In genomic region chr5:115440782-115441451, GRCh38 we compare ENCODE assay signal across 24 cellular contexts.
DNase-seq lines count a peak whose midpoint lies in the region; ATAC-seq, FAIRE-seq and TF ChIP-seq lines count a peak whose summit lies in the region.
"Had no signal": no experiment of that assay in that cellular context is flagged by ENCODE, and none has a peak within 500 bp of the region (broad histone marks: within the 10 kb centered on the region; RNA-seq: fewer than 3 reads in every experiment).

No MANE protein-coding gene starts in this region.

- H3K9me3 ChIP-seq in PC-3 (ENCODE audit: low read length) = no peaks in the 10 kb centered on the region
- no peaks in the 10 kb centered on the region for H3K9me3 ChIP-seq in A673 (ENCODE audit: low read depth, low read length, poor library complexity, severe bottlenecking)
- H3K9me3 ChIP-seq: A549 had no signal

- H3K4me2 ChIP-seq in PC-3 (ENCODE audit: low read length) = no peak overlapping the region
- H3K4me2 ChIP-seq: A549, KMS-11 had no signal

- intact Hi-C loops in PC-3 (cut with micrococcal nuclease) (no loop called here), A673 (cut with micrococcal nuclease; ENCODE audit: unreplicated experiment) (no loop called here), left colon (cut with DNase I, micrococcal nuclease) (no loop called here)

- H3K27ac Mint-ChIP-seq in stimulated activated effector memory CD8-positive, alpha-beta T cell treated with anti-CD3 and anti-CD28 coated beads, Interleukin-12 subunit alpha, Interleukin-12 subunit beta, amount 100 ng/mL, for 72 hours = no peak overlapping the region
- H3K27ac Mint-ChIP-seq: CD4-positive, alpha-beta memory T cell; T-cell; T-helper 2 cell treated with Interferon-gamma antibody and Interleukin-4, amounts not matched to agents 5 μg/mL and 100 μg/mL, for 36 hours had no signal

- no peak overlapping the region for H3K9ac ChIP-seq in PC-3 (ENCODE audit: low read length)
- H3K9ac ChIP-seq: KMS-11 had no signal

- H3K36me3 Mint-ChIP-seq in stimulated activated effector memory CD8-positive, alpha-beta T cell treated with anti-CD3 and anti-CD28 coated beads, Interleukin-12 subunit alpha, Interleukin-12 subunit beta, amount 100 ng/mL, for 72 hours = no peaks in the 10 kb centered on the region
- H3K36me3 Mint-ChIP-seq: CD4-positive, alpha-beta memory T cell; T-cell had no signal

- TF ChIP-seq CTCF in PC-3 (conservative IDR thresholded peaks at IDR 0.05; ENCODE audit: low read depth, low read length) = no peak
- TF ChIP-seq CTCF in bronchial epithelial cell (IDR thresholded peaks at IDR 0.05; ENCODE audit: insufficient read depth, low read length, severe bottlenecking) = no peak
- TF ChIP-seq CTCF in A673 (conservative IDR thresholded peaks at IDR 0.05; ENCODE audit: low read depth, low read length) = no peak

- DNase-seq in ELR (ENCODE audit: low read depth) (peak; percentile 48), HTR-8/SVneo (ENCODE audit: insufficient read length, low spot score) (no peak), PC-3 (no peak), bronchial epithelial cell (ENCODE audit: low read depth) (peak; percentile 47), KG1 (lab: John Stamatoyannopoulos, UW) (no peak), A673 (ENCODE audit: low spot score) (no peak), left colon (no peak)
- DNase-seq in stimulated activated effector memory CD8-positive, alpha-beta T cell treated with anti-CD3 and anti-CD28 coated beads, Interleukin-12 subunit alpha, Interleukin-12 subunit beta, amount 100 ng/mL, for 72 hours (ENCODE audit: low spot score in 2 of 2) = no peak
- DNase-seq: C1 segment of cervical spinal cord; CD4-positive, alpha-beta memory T cell; COR-L47; DMS53; NCI-H1092 treated with DMSO at 0.1 percent for 48 hours; NCI-H1436; NCI-H187; NCI-H2081 treated with DMSO at 0.1 percent for 48 hours; NCI-H526; RPMI8226; T-cell had no signal

- H3K4me3 ChIP-seq in PC-3 (ENCODE audit: low read length) (no peak overlapping the region), bronchial epithelial cell (ENCODE audit: low read depth, low read length) (no peak overlapping the region), A673 (ENCODE audit: low read depth, low read length, poor library complexity, severe bottlenecking) (no peak overlapping the region)
- H3K4me3 ChIP-seq: A549 had no signal

- H3K4me3 Mint-ChIP-seq in stimulated activated effector memory CD8-positive, alpha-beta T cell treated with anti-CD3 and anti-CD28 coated beads, Interleukin-12 subunit alpha, Interleukin-12 subunit beta, amount 100 ng/mL, for 72 hours = no peak overlapping the region
- H3K4me3 Mint-ChIP-seq: CD4-positive, alpha-beta memory T cell; T-cell; T-helper 2 cell treated with Interferon-gamma antibody and Interleukin-4, amounts not matched to agents 5 μg/mL and 100 μg/mL, for 36 hours had no signal

- H3K79me2 ChIP-seq in PC-3 (ENCODE audit: low read length) = no peaks in the 10 kb centered on the region

- POLR2A ChIA-PET in PC-3 (lab: Charles Lee; ENCODE audit: unreplicated experiment) = no interaction called here
- POLR2A ChIA-PET in A673 (lab: Charles Lee; ENCODE audit: low non-redundant PET) = no interaction called here

- no peaks in the 10 kb centered on the region for H4K20me1 ChIP-seq in PC-3 (ENCODE audit: low read length)

- no peak overlapping the region for H2AFZ ChIP-seq in PC-3 (ENCODE audit: low read length)

- H3K27ac ChIP-seq in PC-3 (ENCODE audit: low read length) (no peak overlapping the region), A673 (ENCODE audit: low read depth, low read length, poor library complexity, severe bottlenecking) (no peak overlapping the region)
- H3K27ac ChIP-seq: A549, KMS-11 had no signal

- no peaks in the 10 kb centered on the region for H3K4me1 Mint-ChIP-seq in stimulated activated effector memory CD8-positive, alpha-beta T cell treated with anti-CD3 and anti-CD28 coated beads, Interleukin-12 subunit alpha, Interleukin-12 subunit beta, amount 100 ng/mL, for 72 hours
- H3K4me1 Mint-ChIP-seq: CD4-positive, alpha-beta memory T cell; T-cell had no signal

- ATAC-seq in PC-3 (peak; percentile 25; the same call in 1 of the 2 replicates), left colon (no peak)
- ATAC-seq in stimulated activated effector memory CD8-positive, alpha-beta T cell treated with anti-CD3 and anti-CD28 coated beads, Interleukin-12 subunit alpha, Interleukin-12 subunit beta, amount 100 ng/mL, for 72 hours = no peak
- ATAC-seq: A549, T-cell had no signal

- H3K27me3 ChIP-seq in PC-3 (ENCODE audit: low read length) (no peaks in the 10 kb centered on the region), bronchial epithelial cell (ENCODE audit: control insufficient read depth, insufficient read depth, low read length) (no peaks in the 10 kb centered on the region), A673 (replicated peaks; ENCODE audit: insufficient read depth, low read depth, low read length, poor library complexity) (no peaks in the 10 kb centered on the region)

- peaks cover 23% of the 10 kb centered on the region for H3K4me1 ChIP-seq in PC-3 (ENCODE audit: insufficient read depth, low read length)
- no peaks in the 10 kb centered on the region for H3K4me1 ChIP-seq in A673 (ENCODE audit: insufficient read depth, low read length, poor library complexity, severe bottlenecking)

- CTCF ChIA-PET in PC-3 (lab: Charles Lee) (no interaction called here), A673 (lab: Charles Lee) (no interaction called here)

- H3K9me3 Mint-ChIP-seq in stimulated activated effector memory CD8-positive, alpha-beta T cell treated with anti-CD3 and anti-CD28 coated beads, Interleukin-12 subunit alpha, Interleukin-12 subunit beta, amount 100 ng/mL, for 72 hours = peaks cover 20% of the 10 kb centered on the region

- BruUV-seq in PC-3 (replicated peaks; lab: Mats Ljungman, UMichigan) (no TSS peak), A673 (replicated peaks; lab: Mats Ljungman, UMichigan) (no TSS peak)

- H3K9me2 ChIP-seq in PC-3 (replicated peaks; ENCODE audit: low read length) = no peaks in the 10 kb centered on the region

- no peaks in the 10 kb centered on the region for H3K36me3 ChIP-seq in PC-3 (ENCODE audit: low read depth, low read length)
- H3K36me3 ChIP-seq in bronchial epithelial cell (ENCODE audit: control insufficient read depth, insufficient read depth, low read length) = no peaks in the 10 kb centered on the region
- H3K36me3 ChIP-seq in A673 (ENCODE audit: insufficient read depth, low read length, poor library complexity, severe bottlenecking) = no peaks in the 10 kb centered on the region

- FAIRE-seq in HTR-8/SVneo (lab: Jason Lieb, UNC) = peak; percentile 83
- FAIRE-seq in bronchial epithelial cell (lab: Jason Lieb, UNC) = no peak
- FAIRE-seq: A549, G401.6, H1 had no signal

- no peaks in the 10 kb centered on the region for H3F3A ChIP-seq in PC-3 (ENCODE audit: low read length, unreplicated experiment)

Comparison
In these comparisons a context has a peak if more than half of its experiments do, and no peak if none do; other contexts are left out.
1. DNase-seq: peak in ELR (single experiment) and bronchial epithelial cell (single experiment); none in HTR-8/SVneo (single experiment), PC-3 (single experiment), stimulated activated effector memory CD8-positive, alpha-beta T cell treated with anti-CD3 and anti-CD28 coated beads, Interleukin-12 subunit alpha, Interleukin-12 subunit beta, amount 100 ng/mL, for 72 hours (0 of 2), KG1 (single experiment), A673 (single experiment) and left colon (0 of 2).